ENCODE assay signal across 27 cellular contexts in the genomic region with DNA sequence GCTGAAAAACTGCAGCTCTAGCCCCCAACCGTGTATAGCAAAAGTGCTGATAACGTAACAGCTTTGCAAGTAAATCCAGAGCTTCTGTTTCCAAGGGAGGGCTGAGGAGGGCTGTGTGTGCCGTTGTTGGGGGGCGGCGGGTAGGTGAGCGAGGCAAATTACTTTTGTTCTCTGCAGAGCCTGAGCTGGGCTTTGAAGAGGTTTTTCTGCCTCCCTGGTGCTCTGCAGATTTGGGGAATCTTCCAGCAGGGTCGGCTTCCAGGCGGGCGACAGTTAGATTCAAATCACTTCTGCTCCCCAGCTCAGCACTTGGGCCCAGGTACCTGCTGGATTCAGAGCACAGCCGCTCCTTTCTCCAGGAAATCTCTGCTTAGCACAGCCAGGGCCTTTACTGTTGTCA.
"Had no signal": no experiment of that assay in that cellular context is flagged by ENCODE, and none has a peak within 500 bp of the region (broad histone marks: within the 10 kb centered on the region; RNA-seq: fewer than 3 reads in every experiment).

No MANE protein-coding gene starts in this region.

- DNase-seq: activated CD4-positive, alpha-beta T cell treated with anti-CD3 and anti-CD28 coated beads for 4 hours; activated CD4-positive, alpha-beta T cell treated with anti-CD3 and anti-CD28 coated beads, Interleukin-2, amount 50 U/mL, for 48 hours; activated CD4-positive, CD25-positive, alpha-beta regulatory T cell; activated CD8-positive, alpha-beta memory T cell treated with anti-CD3 and anti-CD28 coated beads, Interleukin-2, amount 50 U/mL, for 48 hours; activated naive CD4-positive, alpha-beta T cell treated with Interleukin-2 at 50 U/mL for 16 hours; activated naive CD8-positive, alpha-beta T cell treated with anti-CD3 and anti-CD28 coated beads for 36 hours; activated T-cell treated with anti-CD3 and anti-CD28 coated beads, Interleukin-2, amount 50 U/mL, for 4 hours; effector CD4-positive, alpha-beta T cell; erythroblast; foreskin fibroblast; immature natural killer cell; kidney glomerular epithelial cell; left ventricle myocardium superior; mammary epithelial cell; midbrain; natural killer cell; occipital lobe; posterior cingulate gyrus; stimulated activated CD4-positive, alpha-beta T cell treated with anti-CD3 and anti-CD28 coated beads, Interleukin-4, amount 100 ng/mL, for 1 hour; stimulated activated naive CD4-positive, alpha-beta T cell treated with Interleukin-2 at 50 U/mL for 16 hours; T-helper 17 cell had no signal

- ATAC-seq: activated T-cell treated with anti-CD3 and anti-CD28 coated beads, Interleukin-2, amount 50 U/mL, for 4 hours; left ventricle myocardium superior; natural killer cell; T-helper 17 cell had no signal

- H3K27me3 ChIP-seq: vagina had no signal

- H3K27ac ChIP-seq: coronary artery, thoracic aorta, vagina had no signal

- H3K27me3 Mint-ChIP-seq: activated naive CD8-positive, alpha-beta T cell treated with anti-CD3 and anti-CD28 coated beads for 36 hours; type B pancreatic cell had no signal

- H3K4me3 Mint-ChIP-seq: activated naive CD8-positive, alpha-beta T cell treated with anti-CD3 and anti-CD28 coated beads for 36 hours; activated T-cell treated with anti-CD3 and anti-CD28 coated beads, Interleukin-2, amount 50 U/mL, for 4 hours; immature natural killer cell; natural killer cell; T-helper 17 cell; type B pancreatic cell had no signal

- H3K4me1 Mint-ChIP-seq: activated naive CD8-positive, alpha-beta T cell treated with anti-CD3 and anti-CD28 coated beads for 36 hours; immature natural killer cell; natural killer cell; T-helper 17 cell had no signal

- H3K27ac Mint-ChIP-seq: activated naive CD8-positive, alpha-beta T cell treated with anti-CD3 and anti-CD28 coated beads for 36 hours; activated T-helper 2 cell treated with anti-CD3 and anti-CD28 coated beads, Interferon-gamma antibody, Interleukin-2, Interleukin-4, amounts not matched to agents 10 μg/mL and 5 μg/mL and 100 μg/mL, durations not matched to agents 14 hours and 24 hours and 36 hours; immature natural killer cell; natural killer cell; T-helper 17 cell; type B pancreatic cell had no signal

- H3K9me3 Mint-ChIP-seq: activated T-cell treated with anti-CD3 and anti-CD28 coated beads, Interleukin-2, amount 50 U/mL, for 4 hours; type B pancreatic cell had no signal

- H3K9me3 ChIP-seq: thoracic aorta, vagina had no signal

- H3K4me3 ChIP-seq: coronary artery, thoracic aorta, vagina had no signal

- H3K36me3 ChIP-seq: thoracic aorta, vagina had no signal

- H3K4me1 ChIP-seq: vagina had no signal

- FAIRE-seq: astrocyte had no signal

- H3K36me3 Mint-ChIP-seq: activated naive CD8-positive, alpha-beta T cell treated with anti-CD3 and anti-CD28 coated beads for 36 hours; immature natural killer cell; natural killer cell; type B pancreatic cell had no signal
